Comparison of ENCODE assay signal across 18 cellular contexts in the genomic region with DNA sequence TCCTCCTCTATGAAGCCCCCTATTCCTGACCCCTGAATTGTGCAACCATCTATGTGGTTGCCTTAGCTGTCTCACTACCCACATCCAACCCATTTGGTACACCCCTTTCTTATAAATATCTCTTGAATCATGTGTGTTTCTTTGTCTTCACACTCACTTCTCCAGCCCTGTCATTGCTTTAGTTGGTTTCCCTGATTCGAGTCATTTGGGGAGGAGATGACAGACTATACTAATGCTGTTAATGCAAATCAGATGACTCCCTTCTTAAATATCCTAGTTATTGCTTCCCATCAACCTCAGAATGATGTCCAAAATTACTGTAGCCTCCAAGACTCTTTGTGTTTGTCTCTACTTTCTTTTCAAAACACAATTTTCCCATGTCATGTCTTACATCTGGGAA. TPM values are rescaled to one million over a fixed set of nuclear protein-coding genes. Genes with fewer than 3 reads are reported as not detected.
DNase-seq lines count a peak whose midpoint lies in the region; ATAC-seq and TF ChIP-seq lines count a peak whose summit lies in the region.
"Had no signal": no experiment of that assay in that cellular context is flagged by ENCODE, and none has a peak within 500 bp of the region (broad histone marks: within the 10 kb centered on the region; RNA-seq: fewer than 3 reads in every experiment).

No MANE protein-coding gene starts in this region.

- no TSS peak for BruUV-seq in OCI-LY7 (replicated peaks; lab: Mats Ljungman, UMichigan)

- H3K4me1 ChIP-seq in BLaER1 treated with 17β-estradiol and CSF1 and Interleukin-3, amounts not matched to agents 10 nM and 100 nM, result peaks cover 12 to 23% (median 18%) of the 10 kb centered on the region in 10 experiments
- H3K4me1 ChIP-seq in OCI-LY7 (ENCODE audit: insufficient read depth, low read length, poor library complexity, severe bottlenecking), result no peaks in the 10 kb centered on the region

- no peaks in the 10 kb centered on the region for H4K20me1 ChIP-seq in BLaER1 treated with 17β-estradiol and CSF1 and Interleukin-3, amounts not matched to agents 10 nM and 100 nM
- H4K20me1 ChIP-seq in OCI-LY7 (ENCODE audit: insufficient read depth, low read length), result no peaks in the 10 kb centered on the region

- peaks cover 7% of the 10 kb centered on the region for H3K27me3 Mint-ChIP-seq in activated T-cell treated with anti-CD3 and anti-CD28 coated beads, Interleukin-2, amount 50 U/mL, for 72 hours (ENCODE audit: low read depth)
- H3K27me3 Mint-ChIP-seq in stimulated activated naive B cell treated with anti-CD40 and anti-IgM and Interleukin-4, amounts not matched to agents 10 μg/mL and 1 μg/mL and 100 μg/mL, for 72 hours, result peaks cover 0 to 6% of the 10 kb centered on the region in 2 donors

- no peak for TF ChIP-seq CTCF in OCI-LY7 (conservative IDR thresholded peaks at IDR 0.05; ENCODE audit: low read length)

- peak; percentile 76 for ATAC-seq in activated T-cell treated with anti-CD3 and anti-CD28 coated beads, Interleukin-2, amount 50 U/mL, for 72 hours (replicated peaks in 1 of 2)
- peak; percentile 46 to 50 for ATAC-seq in stimulated activated naive B cell treated with anti-CD40 and anti-IgM and Interleukin-4, amounts not matched to agents 10 μg/mL and 1 μg/mL and 100 μg/mL, for 72 hours (replicated peaks)
- ATAC-seq: CD8-positive, alpha-beta T cell had no signal

- no peaks in the 10 kb centered on the region for H3K27me3 ChIP-seq in BLaER1 treated with 17β-estradiol and CSF1 and Interleukin-3, amounts not matched to agents 10 nM and 100 nM

- intact Hi-C loops in OCI-LY7 (cut with micrococcal nuclease; ENCODE audit: unreplicated experiment), result no loop called here

- H3K36me3 Mint-ChIP-seq in activated T-cell treated with anti-CD3 and anti-CD28 coated beads, Interleukin-2, amount 50 U/mL, for 72 hours (ENCODE audit: insufficient read depth in 2 of 2), result peaks cover 5 to 11% of the 10 kb centered on the region in 2 donors
- H3K36me3 Mint-ChIP-seq in stimulated activated naive B cell treated with anti-CD40 and anti-IgM and Interleukin-4, amounts not matched to agents 10 μg/mL and 1 μg/mL and 100 μg/mL, for 72 hours, result peaks cover 3 to 4% of the 10 kb centered on the region in 2 donors
- H3K36me3 Mint-ChIP-seq: CD14-positive monocyte; CD8-positive, alpha-beta T cell had no signal

- no peaks in the 10 kb centered on the region for H3K9me2 ChIP-seq in OCI-LY7 (ENCODE audit: insufficient read depth, low read length)

- H3K27ac Mint-ChIP-seq in activated T-cell treated with anti-CD3 and anti-CD28 coated beads, Interleukin-2, amount 50 U/mL, for 72 hours, result no peak overlapping the region
- H3K27ac Mint-ChIP-seq in stimulated activated naive B cell treated with anti-CD40 and anti-IgM and Interleukin-4, amounts not matched to agents 10 μg/mL and 1 μg/mL and 100 μg/mL, for 72 hours, result no peak overlapping the region
- H3K27ac Mint-ChIP-seq: B cell; CD14-positive monocyte; CD8-positive, alpha-beta T cell; HFFc6 had no signal

- H3K79me2 ChIP-seq in OCI-LY7 (ENCODE audit: insufficient read depth, low read depth, low read length), result no peaks in the 10 kb centered on the region

- no peak overlapping the region for H3K9ac ChIP-seq in BLaER1 treated with 17β-estradiol and CSF1 and Interleukin-3, amounts not matched to agents 10 nM and 100 nM

- H3K27ac ChIP-seq in BLaER1 treated with 17β-estradiol and CSF1 and Interleukin-3, amounts not matched to agents 10 nM and 100 nM, result peak overlapping the region in 5 of 11 experiments; percentile 20 to 61 (median 39); a peak in 7 of 22 replicates
- H3K27ac ChIP-seq in OCI-LY7 (ENCODE audit: low read depth, low read length, poor library complexity, severe bottlenecking), result no peak overlapping the region

- no peak overlapping the region for H3K4me3 Mint-ChIP-seq in activated T-cell treated with anti-CD3 and anti-CD28 coated beads, Interleukin-2, amount 50 U/mL, for 72 hours
- no peak overlapping the region for H3K4me3 Mint-ChIP-seq in stimulated activated naive B cell treated with anti-CD40 and anti-IgM and Interleukin-4, amounts not matched to agents 10 μg/mL and 1 μg/mL and 100 μg/mL, for 72 hours
- H3K4me3 Mint-ChIP-seq: B cell; CD14-positive monocyte; CD8-positive, alpha-beta T cell; HFFc6 had no signal

- H3K9me3 Mint-ChIP-seq in activated T-cell treated with anti-CD3 and anti-CD28 coated beads, Interleukin-2, amount 50 U/mL, for 72 hours, result peaks cover 4 to 12% of the 10 kb centered on the region in 2 donors
- H3K9me3 Mint-ChIP-seq in stimulated activated naive B cell treated with anti-CD40 and anti-IgM and Interleukin-4, amounts not matched to agents 10 μg/mL and 1 μg/mL and 100 μg/mL, for 72 hours, result peaks cover 4 to 9% of the 10 kb centered on the region in 2 donors
- H3K9me3 Mint-ChIP-seq: HFFc6 had no signal

- CTCF ChIA-PET in OCI-LY7 (lab: Charles Lee; ENCODE audit: unreplicated experiment), result no interaction called here

- no peaks in the 10 kb centered on the region for H3K4me1 Mint-ChIP-seq in activated T-cell treated with anti-CD3 and anti-CD28 coated beads, Interleukin-2, amount 50 U/mL, for 72 hours (ENCODE audit: low read depth)
- peaks cover 0 to 2% of the 10 kb centered on the region in 2 donors for H3K4me1 Mint-ChIP-seq in stimulated activated naive B cell treated with anti-CD40 and anti-IgM and Interleukin-4, amounts not matched to agents 10 μg/mL and 1 μg/mL and 100 μg/mL, for 72 hours
- H3K4me1 Mint-ChIP-seq: B cell, CD14-positive monocyte had no signal

- peak overlapping the region; percentile 40 to 74 (median 60) for H3K4me2 ChIP-seq in BLaER1 treated with 17β-estradiol and CSF1 and Interleukin-3, amounts not matched to agents 10 nM and 100 nM
- no peak overlapping the region for H3K4me2 ChIP-seq in OCI-LY7 (ENCODE audit: low read length)

- H2AFZ ChIP-seq in OCI-LY7 (ENCODE audit: low read length), result no peak overlapping the region

- no peak for DNase-seq in activated T-cell treated with anti-CD3 and anti-CD28 coated beads, Interleukin-2, amount 50 U/mL, for 72 hours
- DNase-seq in activated T-cell treated with anti-CD3 and anti-CD28 coated beads, Interleukin-2, amount 50 U/mL, for 48 hours, result no peak
- DNase-seq in renal cortical epithelial cell (ENCODE audit: low read depth) (peak; percentile 12), islet precursor cell (no peak), OCI-LY7 (ENCODE audit: low spot score) (no peak), NCI-H2029 (lab: John Stamatoyannopoulos, UW) (no peak)
- no peak for DNase-seq in stimulated activated naive B cell treated with anti-CD40 and anti-IgM and Interleukin-4, amounts not matched to agents 10 μg/mL and 1 μg/mL and 100 μg/mL, for 72 hours
- DNase-seq: CD8-positive, alpha-beta T cell; COR-L47; DND-41; GDM1; HCEC 1CT; HFFc6 had no signal

- no peak overlapping the region for H3K4me3 ChIP-seq in BLaER1 treated with 17β-estradiol and CSF1 and Interleukin-3, amounts not matched to agents 10 nM and 100 nM
- H3K4me3 ChIP-seq in OCI-LY7 (ENCODE audit: low read depth, low read length, poor library complexity, severe bottlenecking), result no peak overlapping the region

- peaks cover 10 to 37% (median 21%) of the 10 kb centered on the region in 11 experiments; a peak in 17 of 22 replicates for H3K9me3 ChIP-seq in BLaER1 treated with 17β-estradiol and CSF1 and Interleukin-3, amounts not matched to agents 10 nM and 100 nM (replicated peaks in 1 of 11)
- H3K9me3 ChIP-seq in OCI-LY7 (ENCODE audit: low read length), result no peaks in the 10 kb centered on the region

- POLR2A ChIA-PET in OCI-LY7 (lab: Charles Lee), result interaction anchor here (0.7 to 0.9 kb wide), 2 partner anchors 14 to 341 kb away, joined by 3 read pairs; no protein-coding TSS in a partner anchor

- H3K36me3 ChIP-seq in BLaER1 treated with 17β-estradiol and CSF1 and Interleukin-3, amounts not matched to agents 10 nM and 100 nM, result no peaks in the 10 kb centered on the region
- H3K36me3 ChIP-seq in OCI-LY7 (ENCODE audit: insufficient read depth, low read length), result no peaks in the 10 kb centered on the region

RNA-seq across cellular contexts. Expression of gene SLC35D3, which starts 23.0 kb away (rescaled TPM):
- total RNA-seq in activated T-cell treated with anti-CD3 and anti-CD28 coated beads, Interleukin-2, amount 50 U/mL, for 72 hours, result not detected
- total RNA-seq in renal cortical epithelial cell, result not detected in 2 replicates
- total RNA-seq in OCI-LY7 (2014; rRNA removed; shearing (Covaris generic)), result not detected in 2 replicates
- total RNA-seq in OCI-LY7 (2022), result not detected in 2 replicates
- total RNA-seq: A172; B cell; CD8-positive, alpha-beta T cell; H4; HFFc6 had no signal
